1 cellular context compared by ENCODE assay signal in the genomic region with DNA sequence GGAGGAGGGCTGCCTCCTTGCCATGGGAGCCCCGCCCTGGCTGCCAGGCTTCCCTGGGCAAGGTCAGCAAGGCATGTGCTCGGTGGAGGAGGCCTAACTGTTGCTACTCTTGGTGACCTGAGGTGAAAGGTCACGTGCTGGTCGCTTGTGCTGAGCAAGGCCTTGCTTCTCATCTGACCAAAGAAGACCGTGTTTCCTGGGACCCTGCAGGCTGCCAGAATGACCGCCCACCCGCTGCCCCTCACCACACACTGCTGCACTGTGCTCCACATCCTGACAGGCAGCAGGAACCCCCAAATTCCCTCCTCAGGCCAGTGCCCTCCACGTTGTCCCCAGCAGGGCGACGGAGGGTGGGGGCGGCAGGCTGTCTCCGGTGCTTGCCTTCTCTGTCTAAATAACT.
TF ChIP-seq lines count a peak whose summit lies in the region.

No MANE protein-coding gene starts in this region.

TF ChIP-seq in K562, 482 proteins besides CTCF, POLR2A, EP300 and RAD21:
- TF ChIP-seq, protein P1, sequence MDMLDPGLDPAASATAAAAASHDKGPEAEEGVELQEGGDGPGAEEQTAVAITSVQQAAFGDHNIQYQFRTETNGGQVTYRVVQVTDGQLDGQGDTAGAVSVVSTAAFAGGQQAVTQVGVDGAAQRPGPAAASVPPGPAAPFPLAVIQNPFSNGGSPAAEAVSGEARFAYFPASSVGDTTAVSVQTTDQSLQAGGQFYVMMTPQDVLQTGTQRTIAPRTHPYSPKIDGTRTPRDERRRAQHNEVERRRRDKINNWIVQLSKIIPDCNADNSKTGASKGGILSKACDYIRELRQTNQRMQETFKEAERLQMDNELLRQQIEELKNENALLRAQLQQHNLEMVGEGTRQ (CRISPR knock-in tag; IDR thresholded peaks at IDR 0.05) = 0 out of 2 replicates have a peak, but pooled peaks have one; percentile 27
- TF ChIP-seq PCBP1 (IDR thresholded peaks at IDR 0.05; ENCODE audit: low read depth, low read length, poor library complexity, severe bottlenecking) (no peak), HNRNPL (IDR thresholded peaks at IDR 0.05; ENCODE audit: low read depth, low read length) (no peak), HOXB6 (CRISPR knock-in tag; IDR thresholded peaks at IDR 0.05; ENCODE audit: borderline replicate concordance) (no peak)
